In the genomic region with DNA sequence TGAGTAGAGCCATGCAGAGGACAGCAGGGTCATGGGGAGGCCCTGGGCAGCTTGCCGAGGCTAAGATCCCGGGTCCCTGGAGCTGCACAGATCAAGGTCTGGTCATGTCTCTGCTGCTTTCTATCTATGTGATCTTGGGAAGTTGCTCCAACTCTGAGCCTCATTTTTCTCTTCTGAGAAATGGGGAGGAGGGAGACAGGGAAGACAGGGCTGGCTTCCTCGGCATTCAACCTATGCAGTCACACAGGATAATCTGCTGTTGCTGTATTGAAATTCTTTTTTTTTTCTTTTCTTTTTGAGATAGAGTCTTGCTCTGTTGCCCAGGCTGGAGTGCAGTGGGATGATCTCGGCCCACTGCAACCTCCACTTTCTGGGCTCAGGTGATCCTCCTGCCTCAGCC, we compare ENCODE assay signal across 18 cellular contexts. TPM values are rescaled to one million over a fixed set of nuclear protein-coding genes. Genes with fewer than 3 reads are reported as not detected.
DNase-seq lines count a peak whose midpoint lies in the region; ATAC-seq and TF ChIP-seq lines count a peak whose summit lies in the region.
"Had no signal": no experiment of that assay in that cellular context is flagged by ENCODE, and none has a peak within 500 bp of the region (broad histone marks: within the 10 kb centered on the region; RNA-seq: fewer than 3 reads in every experiment).

No MANE protein-coding gene starts in this region.

- H3K9me3 Mint-ChIP-seq in activated naive CD4-positive, alpha-beta T cell treated with anti-CD3 and anti-CD28 coated beads, Interleukin-2, amount 50 U/mL, for 24 hours: no peaks in the 10 kb centered on the region
- H3K9me3 Mint-ChIP-seq in activated B cell treated with CpG ODN at 0.5 μM for 24 hours: no peaks in the 10 kb centered on the region
- H3K9me3 Mint-ChIP-seq in central memory CD8-positive, alpha-beta T cell: no peaks in the 10 kb centered on the region
- H3K9me3 Mint-ChIP-seq in stimulated activated naive CD8-positive, alpha-beta T cell treated with anti-CD3 and anti-CD28 coated beads, Interleukin-15, amount 100 ng/mL, for 72 hours: no peaks in the 10 kb centered on the region
- no peaks in the 10 kb centered on the region for H3K9me3 Mint-ChIP-seq in activated CD8-positive, alpha-beta memory T cell treated with anti-CD3 and anti-CD28 coated beads, Interleukin-2, amount 10 ng/mL, durations not matched to agents 7 days and 5 days (ENCODE audit: low read depth)
- H3K9me3 Mint-ChIP-seq: nephron; T-helper 2 cell treated with Interferon-gamma antibody and Interleukin-4, amounts not matched to agents 5 μg/mL and 100 μg/mL, for 36 hours had no signal

- no peak overlapping the region for H3K27ac Mint-ChIP-seq in activated naive CD4-positive, alpha-beta T cell treated with anti-CD3 and anti-CD28 coated beads, Interleukin-2, amount 50 U/mL, for 24 hours
- H3K27ac Mint-ChIP-seq in activated B cell treated with CpG ODN at 0.5 μM for 24 hours: peak overlapping the region; percentile 97
- H3K27ac Mint-ChIP-seq in central memory CD8-positive, alpha-beta T cell (ENCODE audit: low read depth): peak overlapping the region; percentile 99
- peak overlapping the region; percentile 52 to 92 for H3K27ac Mint-ChIP-seq in stimulated activated naive CD8-positive, alpha-beta T cell treated with anti-CD3 and anti-CD28 coated beads, Interleukin-15, amount 100 ng/mL, for 72 hours
- H3K27ac Mint-ChIP-seq in activated CD8-positive, alpha-beta memory T cell treated with anti-CD3 and anti-CD28 coated beads, Interleukin-2, amount 10 ng/mL, durations not matched to agents 7 days and 5 days: no peak overlapping the region
- H3K27ac Mint-ChIP-seq: nephron had no signal

- TF ChIP-seq CTCF in activated B cell treated with CpG ODN at 0.5 μM for 24 hours (IDR thresholded peaks at IDR 0.05) (no peak), left lung (IDR thresholded peaks at IDR 0.05) (no peak)

- peak overlapping the region in 1 of 2 donors; percentile 53 for H3K27ac ChIP-seq in left lung
- H3K27ac ChIP-seq: parathyroid adenoma, right lobe of liver, SJCRH30 had no signal

- peaks cover 0 to 45% of the 10 kb centered on the region in 2 donors for H3K4me1 ChIP-seq in left lung
- H3K4me1 ChIP-seq: parathyroid adenoma had no signal

- POLR2A ChIA-PET in activated B cell treated with CpG ODN at 0.5 μM for 24 hours (lab: Charles Lee): interaction anchor here (1.1 to 7.9 kb wide), 9 partner anchors 11 to 418 kb away, joined by 3 to 465 read pairs (median 15); partner anchors contain the start of genes CD82 and TSPAN18

- H3K4me3 ChIP-seq in left lung: no peak overlapping the region
- H3K4me3 ChIP-seq: right lobe of liver, SJCRH30, tibial nerve had no signal

- intact Hi-C loops in activated B cell treated with CpG ODN at 0.5 μM for 24 hours (cut with micrococcal nuclease) (loop anchor here (2.0 to 5.0 kb wide), 3 partner anchors 14 to 536 kb away; partner anchors contain the start of gene PRDM11), left lung (cut with DNase I) (no loop called here)

- H3K27me3 ChIP-seq in left lung: no peaks in the 10 kb centered on the region
- H3K27me3 ChIP-seq: right lobe of liver, SJCRH30, tibial nerve had no signal

- H3K4me3 Mint-ChIP-seq in activated naive CD4-positive, alpha-beta T cell treated with anti-CD3 and anti-CD28 coated beads, Interleukin-2, amount 50 U/mL, for 24 hours: peak overlapping the region; percentile 11
- H3K4me3 Mint-ChIP-seq in activated B cell treated with CpG ODN at 0.5 μM for 24 hours: peak overlapping the region; percentile 74
- no peak overlapping the region for H3K4me3 Mint-ChIP-seq in central memory CD8-positive, alpha-beta T cell
- no peak overlapping the region for H3K4me3 Mint-ChIP-seq in stimulated activated naive CD8-positive, alpha-beta T cell treated with anti-CD3 and anti-CD28 coated beads, Interleukin-15, amount 100 ng/mL, for 72 hours
- no peak overlapping the region for H3K4me3 Mint-ChIP-seq in activated CD8-positive, alpha-beta memory T cell treated with anti-CD3 and anti-CD28 coated beads, Interleukin-2, amount 10 ng/mL, durations not matched to agents 7 days and 5 days
- H3K4me3 Mint-ChIP-seq: nephron; T-helper 2 cell treated with Interferon-gamma antibody and Interleukin-4, amounts not matched to agents 5 μg/mL and 100 μg/mL, for 36 hours had no signal

- no peaks in the 10 kb centered on the region for H3K9me3 ChIP-seq in left lung
- H3K9me3 ChIP-seq: right lobe of liver, SJCRH30, tibial nerve had no signal

- no peak for DNase-seq in activated naive CD4-positive, alpha-beta T cell treated with Interleukin-2 at 50 U/mL for 16 hours
- DNase-seq in activated B cell treated with CpG ODN at 0.5 μM for 24 hours (no peak), NCI-H1417 (lab: John Stamatoyannopoulos, UW) (no peak), left lung (no peak)
- no peak for DNase-seq in central memory CD8-positive, alpha-beta T cell (ENCODE audit: low spot score in 2 of 2)
- no peak for DNase-seq in stimulated activated naive CD8-positive, alpha-beta T cell treated with anti-CD3 and anti-CD28 coated beads, Interleukin-15, amount 100 ng/mL, for 72 hours
- DNase-seq in activated CD8-positive, alpha-beta memory T cell treated with anti-CD3 and anti-CD28 coated beads, Interleukin-2, amount 10 ng/mL, durations not matched to agents 7 days and 5 days: no peak
- DNase-seq: activated gamma-delta T cell treated with Interleukin-2 at 50 U/mL for 16 hours, left cardiac atrium, NCI-H1092, NCI-H2029 treated with DMSO at 0.1 percent for 48 hours, right lobe of liver, SJCRH30 had no signal

- H3K36me3 ChIP-seq in left lung: peaks cover 0 to 76% of the 10 kb centered on the region in 2 donors

- ATAC-seq in activated B cell treated with CpG ODN at 0.5 μM for 24 hours (ENCODE audit: low read depth) (no peak), left lung (no peak)
- ATAC-seq in central memory CD8-positive, alpha-beta T cell (replicated peaks; ENCODE audit: extremely low read depth, poor library complexity, severe bottlenecking): no peak
- no peak for ATAC-seq in stimulated activated naive CD8-positive, alpha-beta T cell treated with anti-CD3 and anti-CD28 coated beads, Interleukin-15, amount 100 ng/mL, for 72 hours
- no peak for ATAC-seq in activated CD8-positive, alpha-beta memory T cell treated with anti-CD3 and anti-CD28 coated beads, Interleukin-2, amount 10 ng/mL, durations not matched to agents 7 days and 5 days
- ATAC-seq: right lobe of liver had no signal

- H3K4me1 Mint-ChIP-seq in activated naive CD4-positive, alpha-beta T cell treated with anti-CD3 and anti-CD28 coated beads, Interleukin-2, amount 50 U/mL, for 24 hours: peaks cover 88% of the 10 kb centered on the region
- peaks cover 100% of the 10 kb centered on the region for H3K4me1 Mint-ChIP-seq in activated B cell treated with CpG ODN at 0.5 μM for 24 hours
- peaks cover 70% of the 10 kb centered on the region for H3K4me1 Mint-ChIP-seq in central memory CD8-positive, alpha-beta T cell
- peaks cover 100% of the 10 kb centered on the region for H3K4me1 Mint-ChIP-seq in stimulated activated naive CD8-positive, alpha-beta T cell treated with anti-CD3 and anti-CD28 coated beads, Interleukin-15, amount 100 ng/mL, for 72 hours
- H3K4me1 Mint-ChIP-seq in activated CD8-positive, alpha-beta memory T cell treated with anti-CD3 and anti-CD28 coated beads, Interleukin-2, amount 10 ng/mL, durations not matched to agents 7 days and 5 days: peaks cover 85% of the 10 kb centered on the region

- peaks cover 27% of the 10 kb centered on the region for H3K36me3 Mint-ChIP-seq in activated naive CD4-positive, alpha-beta T cell treated with anti-CD3 and anti-CD28 coated beads, Interleukin-2, amount 50 U/mL, for 24 hours
- H3K36me3 Mint-ChIP-seq in activated B cell treated with CpG ODN at 0.5 μM for 24 hours (ENCODE audit: low read depth): peaks cover 84% of the 10 kb centered on the region
- H3K36me3 Mint-ChIP-seq in central memory CD8-positive, alpha-beta T cell (ENCODE audit: insufficient read depth): peaks cover 11% of the 10 kb centered on the region
- peaks cover 25% of the 10 kb centered on the region for H3K36me3 Mint-ChIP-seq in activated CD8-positive, alpha-beta memory T cell treated with anti-CD3 and anti-CD28 coated beads, Interleukin-2, amount 10 ng/mL, durations not matched to agents 7 days and 5 days

- no peaks in the 10 kb centered on the region for H3K27me3 Mint-ChIP-seq in activated naive CD4-positive, alpha-beta T cell treated with anti-CD3 and anti-CD28 coated beads, Interleukin-2, amount 50 U/mL, for 24 hours
- no peaks in the 10 kb centered on the region for H3K27me3 Mint-ChIP-seq in activated B cell treated with CpG ODN at 0.5 μM for 24 hours
- H3K27me3 Mint-ChIP-seq in central memory CD8-positive, alpha-beta T cell: no peaks in the 10 kb centered on the region
- H3K27me3 Mint-ChIP-seq in stimulated activated naive CD8-positive, alpha-beta T cell treated with anti-CD3 and anti-CD28 coated beads, Interleukin-15, amount 100 ng/mL, for 72 hours: no peaks in the 10 kb centered on the region
- no peaks in the 10 kb centered on the region for H3K27me3 Mint-ChIP-seq in activated CD8-positive, alpha-beta memory T cell treated with anti-CD3 and anti-CD28 coated beads, Interleukin-2, amount 10 ng/mL, durations not matched to agents 7 days and 5 days

- CTCF ChIA-PET in activated B cell treated with CpG ODN at 0.5 μM for 24 hours (lab: Charles Lee): interaction anchor here (3.0 to 16.7 kb wide), 5 partner anchors 8 to 50 kb away, joined by 18 to 398 read pairs (median 33); partner anchors contain the start of gene CD82
- CTCF ChIA-PET in activated CD8-positive, alpha-beta memory T cell treated with anti-CD3 and anti-CD28 coated beads, Interleukin-2, amount 10 ng/mL, durations not matched to agents 7 days and 5 days (lab: Charles Lee): interaction anchor here (0.8 to 21.3 kb wide), 11 partner anchors 8 to 493 kb away, joined by 3 to 530 read pairs (median 4); partner anchors contain the start of gene CD82

RNA-seq across cellular contexts. Expression of gene CD82, which starts 45.1 kb away (rescaled TPM):
- total RNA-seq in activated B cell treated with CpG ODN at 0.5 μM for 24 hours (728 and 770 TPM in 2 replicates), left lung (100 to 1,000 TPM in 1 of 2 donors, 10 to 100 TPM in 1; 88.4 to 244 TPM)
- 100 to 1,000 TPM in 1 of 2 experiments, 10 to 100 TPM in 1; 90.2 to 285 TPM for total RNA-seq in activated CD8-positive, alpha-beta memory T cell treated with anti-CD3 and anti-CD28 coated beads, Interleukin-2, amount 10 ng/mL, durations not matched to agents 7 days and 5 days

Comparison
In these comparisons a context has a peak if more than half of its experiments do, and no peak if none do; other contexts are left out.
1. H3K27ac Mint-ChIP-seq: peak in activated B cell treated with CpG ODN at 0.5 μM for 24 hours (single experiment), central memory CD8-positive, alpha-beta T cell (single experiment) and stimulated activated naive CD8-positive, alpha-beta T cell treated with anti-CD3 and anti-CD28 coated beads, Interleukin-15, amount 100 ng/mL, for 72 hours (2 of 2); none in activated naive CD4-positive, alpha-beta T cell treated with anti-CD3 and anti-CD28 coated beads, Interleukin-2, amount 50 U/mL, for 24 hours (single experiment) and activated CD8-positive, alpha-beta memory T cell treated with anti-CD3 and anti-CD28 coated beads, Interleukin-2, amount 10 ng/mL, durations not matched to agents 7 days and 5 days (single experiment).
2. H3K4me3 Mint-ChIP-seq: peak in activated naive CD4-positive, alpha-beta T cell treated with anti-CD3 and anti-CD28 coated beads, Interleukin-2, amount 50 U/mL, for 24 hours (single experiment) and activated B cell treated with CpG ODN at 0.5 μM for 24 hours (single experiment); none in central memory CD8-positive, alpha-beta T cell (single experiment), stimulated activated naive CD8-positive, alpha-beta T cell treated with anti-CD3 and anti-CD28 coated beads, Interleukin-15, amount 100 ng/mL, for 72 hours (0 of 2) and activated CD8-positive, alpha-beta memory T cell treated with anti-CD3 and anti-CD28 coated beads, Interleukin-2, amount 10 ng/mL, durations not matched to agents 7 days and 5 days (single experiment).